ENCODE assay signal across 12 cellular contexts in genomic region chr6:2376429-2377355, GRCh38.
DNase-seq lines count a peak whose midpoint lies in the region; ATAC-seq and TF ChIP-seq lines count a peak whose summit lies in the region.
"Had no signal": no experiment of that assay in that cellular context is flagged by ENCODE, and none has a peak within 500 bp of the region (broad histone marks: within the 10 kb centered on the region; RNA-seq: fewer than 3 reads in every experiment).

No MANE protein-coding gene starts in this region.

- TF ChIP-seq CTCF in AG04449 (IDR thresholded peaks at IDR 0.05; ENCODE audit: insufficient read depth, low read length, missing control alignments) = no peak

- H3K27me3 Mint-ChIP-seq in natural killer cell treated with Interleukin-12 subunit alpha and Interleukin-12 subunit beta and Interleukin-15 and Interleukin-18, amount 100 ng/mL, for 72 hours = no peaks in the 10 kb centered on the region

- H3K4me3 Mint-ChIP-seq in natural killer cell treated with Interleukin-12 subunit alpha and Interleukin-12 subunit beta and Interleukin-15 and Interleukin-18, amount 100 ng/mL, for 72 hours = no peak overlapping the region

- H3K4me3 ChIP-seq in AG04449 (ENCODE audit: low read depth, low read length) = no peak overlapping the region

- POLR2A ChIA-PET in AG04449 (lab: Yijun Ruan, JAX) = no interaction called here

- ATAC-seq in HG02759 (IDR thresholded peaks at IDR 0.05; ENCODE audit: unreplicated experiment) = no peak
- no peak for ATAC-seq in natural killer cell treated with Interleukin-12 subunit alpha and Interleukin-12 subunit beta and Interleukin-15 and Interleukin-18, amount 100 ng/mL, for 72 hours

- H3K27ac Mint-ChIP-seq in natural killer cell treated with Interleukin-12 subunit alpha and Interleukin-12 subunit beta and Interleukin-15 and Interleukin-18, amount 100 ng/mL, for 72 hours = no peak overlapping the region

- CTCF ChIA-PET in AG04449 (lab: Yijun Ruan, JAX) = no interaction called here

- no peaks in the 10 kb centered on the region for H3K4me1 Mint-ChIP-seq in natural killer cell treated with Interleukin-12 subunit alpha and Interleukin-12 subunit beta and Interleukin-15 and Interleukin-18, amount 100 ng/mL, for 72 hours (ENCODE audit: low read depth in 2 of 2)

- H3K36me3 Mint-ChIP-seq in natural killer cell treated with Interleukin-12 subunit alpha and Interleukin-12 subunit beta and Interleukin-15 and Interleukin-18, amount 100 ng/mL, for 72 hours = no peaks in the 10 kb centered on the region

- DNase-seq in AG04449 (ENCODE audit: low read depth, low spot score) (peak; percentile 53), LHCN-M2 (ENCODE audit: low read depth) (peak; percentile 93), astrocyte of the hippocampus (ENCODE audit: low read depth, low spot score) (peak; percentile 92), medulla oblongata (ENCODE audit: extremely low spot score) (peak; percentile 20), NCI-H2196 (lab: John Stamatoyannopoulos, UW; ENCODE audit: unreplicated experiment) (no peak), NCI-H1930 (lab: John Stamatoyannopoulos, UW) (no peak)
- DNase-seq in natural killer cell treated with Interleukin-12 subunit alpha and Interleukin-12 subunit beta and Interleukin-15 and Interleukin-18, amount 100 ng/mL, for 72 hours (ENCODE audit: low spot score) = no peak
- DNase-seq: AML-193, Kasumi-1, NCI-H526 treated with DMSO at 0.1 percent for 48 hours, T-helper 2 cell had no signal

- peaks cover 3% of the 10 kb centered on the region for H3K9me3 Mint-ChIP-seq in natural killer cell treated with Interleukin-12 subunit alpha and Interleukin-12 subunit beta and Interleukin-15 and Interleukin-18, amount 100 ng/mL, for 72 hours

Comparison
In these comparisons a context has a peak if more than half of its experiments do, and no peak if none do; other contexts are left out.
1. DNase-seq: peak in AG04449 (single experiment), LHCN-M2 (single experiment), astrocyte of the hippocampus (single experiment) and medulla oblongata (single experiment); none in NCI-H2196 (single experiment), natural killer cell treated with Interleukin-12 subunit alpha and Interleukin-12 subunit beta and Interleukin-15 and Interleukin-18, amount 100 ng/mL, for 72 hours (single experiment) and NCI-H1930 (0 of 2).